ENCODE assay signal across 29 cellular contexts in the genomic region with DNA sequence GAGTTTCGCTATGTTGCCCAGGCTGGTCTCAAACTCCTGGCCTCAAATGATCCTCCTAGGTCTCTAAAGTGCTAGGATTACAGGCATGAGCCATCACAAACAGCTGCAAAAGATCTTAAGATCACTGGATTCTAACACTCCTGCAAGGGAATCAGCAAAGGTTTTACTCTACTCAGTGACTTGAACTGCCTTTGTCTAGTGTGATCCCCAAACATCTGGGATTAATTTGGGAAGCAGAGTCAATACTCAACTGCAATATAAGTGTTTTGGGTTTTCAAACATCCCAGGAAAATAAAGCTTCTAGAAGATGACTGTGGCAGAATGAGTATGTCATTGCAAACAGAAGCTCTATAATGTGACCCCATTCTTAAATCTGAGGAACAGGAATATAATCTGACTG. TPM values are rescaled to one million over a fixed set of nuclear protein-coding genes. Genes with fewer than 3 reads are reported as not detected.
DNase-seq lines count a peak whose midpoint lies in the region; ATAC-seq, FAIRE-seq and TF ChIP-seq lines count a peak whose summit lies in the region.
"Had no signal": no experiment of that assay in that cellular context is flagged by ENCODE, and none has a peak within 500 bp of the region (broad histone marks: within the 10 kb centered on the region; RNA-seq: fewer than 3 reads in every experiment).

No MANE protein-coding gene starts in this region.

- no peak for TF ChIP-seq CTCF in right lobe of liver (IDR thresholded peaks at IDR 0.05)
- TF ChIP-seq CTCF in stomach (IDR thresholded peaks at IDR 0.05), result no peak
- no peak for TF ChIP-seq CTCF in BE2C (IDR thresholded peaks at IDR 0.05; ENCODE audit: low read depth, low read length)

- no peaks in the 10 kb centered on the region for H3K9me2 ChIP-seq in GM23248 (ENCODE audit: insufficient read depth)

- no peak overlapping the region for H2AFZ ChIP-seq in GM23248

- TF ChIP-seq EP300 in stomach (IDR thresholded peaks at IDR 0.05), result no peak

- peaks cover 38% of the 10 kb centered on the region for H3K4me1 ChIP-seq in GM23248 (ENCODE audit: insufficient read depth)
- H3K4me1 ChIP-seq in right lobe of liver, result peaks cover 0 to 21% (median 8%) of the 10 kb centered on the region in 4 donors
- peaks cover 16 to 54% (median 39%) of the 10 kb centered on the region in 4 donors for H3K4me1 ChIP-seq in stomach
- no peaks in the 10 kb centered on the region for H3K4me1 ChIP-seq in BE2C

- no peak for TF ChIP-seq POLR2A in right lobe of liver (IDR thresholded peaks at IDR 0.05)
- TF ChIP-seq POLR2A in stomach (IDR thresholded peaks at IDR 0.05), result no peak

- DNase-seq in AG08395 (ENCODE audit: low spot score) (peak; percentile 25), GM23248 (peak; percentile 48), right lobe of liver (no peak), stomach (no peak), BE2C (no peak)
- no peak for DNase-seq in activated CD8-positive, alpha-beta memory T cell treated with anti-CD3 and anti-CD28 coated beads, Interleukin-2, amount 50 U/mL, for 48 hours
- DNase-seq: ACHN; activated CD4-positive, alpha-beta T cell treated with anti-CD3 and anti-CD28 coated beads for 4 hours; activated naive CD4-positive, alpha-beta T cell; activated T-cell treated with anti-CD3 and anti-CD28 coated beads, Interleukin-2, amount 50 U/mL, for 48 hours; amniotic stem cell; Caco-2; DMS79 treated with DMSO at 0.1 percent for 48 hours; effector CD8-positive, alpha-beta T cell; erythroblast; Kasumi-1; naive thymus-derived CD4-positive, alpha-beta T cell; NCI-H1436 treated with DMSO at 0.1 percent for 48 hours; NCI-H2107; NCI-H446 treated with DMSO at 0.1 percent for 48 hours; OCI-M1; stimulated activated CD4-positive, alpha-beta T cell treated with anti-CD3 and anti-CD28 coated beads, Interleukin-2, amount 100 ng/mL, for 24 hours; T-helper 9 cell; trophoblast cell had no signal

- no peak for ATAC-seq in right lobe of liver
- no peak for ATAC-seq in HG02623 (IDR thresholded peaks at IDR 0.05; ENCODE audit: unreplicated experiment)
- ATAC-seq: GM12878; naive thymus-derived CD4-positive, alpha-beta T cell had no signal

- in situ Hi-C loops in GM23248 (cut with MboI), result no loop called here

- H3K36me3 ChIP-seq in GM23248 (ENCODE audit: low read depth) (peaks cover 14% of the 10 kb centered on the region; the same call in 1 of the 2 replicates), right lobe of liver (peaks cover 0 to 22% (median 9%) of the 10 kb centered on the region in 4 donors), stomach (peaks cover 21 to 50% (median 44%) of the 10 kb centered on the region in 4 donors), BE2C (peaks cover 22% of the 10 kb centered on the region)

- H4K20me1 ChIP-seq in GM23248 (ENCODE audit: insufficient read depth), result 0 out of 2 replicates have a peak, but pooled peaks cover 3% of the 10 kb centered on the region

- H3K27ac ChIP-seq in GM23248, result no peak overlapping the region
- H3K27ac ChIP-seq in right lobe of liver, result peak overlapping the region in 2 of 3 donors; percentile 48 to 67
- no peak overlapping the region for H3K27ac ChIP-seq in stomach
- H3K27ac ChIP-seq: C4-2B, VCaP had no signal

- H3K27me3 ChIP-seq in GM23248 (replicated peaks; ENCODE audit: insufficient read depth), result no peaks in the 10 kb centered on the region
- no peaks in the 10 kb centered on the region for H3K27me3 ChIP-seq in right lobe of liver
- no peaks in the 10 kb centered on the region for H3K27me3 ChIP-seq in stomach
- no peaks in the 10 kb centered on the region for H3K27me3 ChIP-seq in BE2C

- H3K4me3 ChIP-seq in GM23248 (no peak overlapping the region), right lobe of liver (no peak overlapping the region), stomach (no peak overlapping the region), BE2C (ENCODE audit: low read depth, low read length) (no peak overlapping the region)
- H3K4me3 ChIP-seq: GM12878 had no signal

- no peak overlapping the region for H3K9ac ChIP-seq in GM23248

- no peak overlapping the region for H3K4me2 ChIP-seq in GM23248 (ENCODE audit: unreplicated experiment)

- FAIRE-seq in endometrium (lab: Jason Lieb, UNC), result peak; percentile 18
- FAIRE-seq: GM12878 had no signal

- H3K9me3 ChIP-seq in GM23248 (ENCODE audit: low read depth) (no peaks in the 10 kb centered on the region), right lobe of liver (no peaks in the 10 kb centered on the region), stomach (no peaks in the 10 kb centered on the region), BE2C (no peaks in the 10 kb centered on the region)
- H3K9me3 ChIP-seq: Caco-2 had no signal

- H3F3A ChIP-seq in GM23248 (ENCODE audit: insufficient read depth), result peaks cover 43% of the 10 kb centered on the region

- H3K79me2 ChIP-seq in GM23248 (ENCODE audit: insufficient read depth), result peaks cover 51% of the 10 kb centered on the region

- 95 to 100% methylated on average over 1 of the region's 1 CpG for WGBS in GM23248 (ENCODE audit: low coverage in 1 of 2, low lambda C conversion rate in 2 of 2, missing lambda C conversion rate in 2 of 2), 2 experiments
- 100% methylated on average over 1 of the region's 1 CpG for WGBS in right lobe of liver (ENCODE audit: insufficient coverage, low coverage, low lambda C conversion rate, missing lambda C conversion rate)
- WGBS in stomach, 5 donors, result 94 to 100% (median 96%) methylated on average over 1 of the region's 1 CpG

- intact Hi-C loops in right lobe of liver (cut with DNase I) (no loop called here), stomach (cut with DNase I; ENCODE audit: low total_unique reads) (no loop called here)

RNA-seq across cellular contexts. Expression of gene SPG21, which starts 7.2 kb away (rescaled TPM):
- total RNA-seq in GM23248 (2014; rRNA removed; shearing (Covaris generic)), result 66.3 and 78.4 TPM in 2 replicates
- polyA plus RNA-seq in GM23248 (2016; fragmentation: Nextera tagmentation; extraction: Ambion mirVana) (106 and 107 TPM in 2 replicates), stomach (10 to 100 TPM; 61.6 to 68.7 (median 67.7) TPM)
- total RNA-seq in right lobe of liver (10 to 100 TPM; 35.2 to 70.4 (median 52.2) TPM), stomach (100 to 1,000 TPM in 1 of 5 donors, 10 to 100 TPM in 4; 21.6 to 129 (median 68.2) TPM)
- 52.3 TPM for polyA plus RNA-seq in BE2C (2012; ENCODE audit: insufficient read depth, insufficient read length, low read depth)

RNA-seq across cellular contexts. Expression of gene MTFMT, which starts 47.0 kb away (rescaled TPM):
- total RNA-seq in GM23248 (2014; rRNA removed; shearing (Covaris generic)), result 25.3 and 26.4 TPM in 2 replicates
- polyA plus RNA-seq in GM23248 (2016; fragmentation: Nextera tagmentation; extraction: Ambion mirVana), result 22.2 and 23.8 TPM in 2 replicates
- total RNA-seq in right lobe of liver, result 10 to 100 TPM in 5 of 6 experiments, 1 to 10 TPM in 1; 9.2 to 24.3 (median 13.0) TPM
- total RNA-seq in stomach, result 100 to 1,000 TPM in 1 of 5 donors, 10 to 100 TPM in 2, 1 to 10 TPM in 1, not detected in 1; 9.7 to 105 (median 20.2) TPM
- polyA plus RNA-seq in stomach, result 10 to 100 TPM in 1 of 3 donors, 1 to 10 TPM in 2; 5.3 to 12.0 (median 6.1) TPM
- 11.1 TPM for polyA plus RNA-seq in BE2C (2012; ENCODE audit: insufficient read depth, insufficient read length, low read depth)

Comparison
In these comparisons a context has a peak if more than half of its experiments do, and no peak if none do; other contexts are left out.
1. DNase-seq: peak in AG08395 (single experiment) and GM23248 (single experiment); none in right lobe of liver (0 of 3), stomach (single experiment), activated CD8-positive, alpha-beta memory T cell treated with anti-CD3 and anti-CD28 coated beads, Interleukin-2, amount 50 U/mL, for 48 hours (single experiment) and BE2C (single experiment).
2. H3K27ac ChIP-seq: peak in right lobe of liver (2 of 3); none in GM23248 (single experiment) and stomach (0 of 5).